8 cellular contexts compared by ENCODE assay signal in the genomic region with DNA sequence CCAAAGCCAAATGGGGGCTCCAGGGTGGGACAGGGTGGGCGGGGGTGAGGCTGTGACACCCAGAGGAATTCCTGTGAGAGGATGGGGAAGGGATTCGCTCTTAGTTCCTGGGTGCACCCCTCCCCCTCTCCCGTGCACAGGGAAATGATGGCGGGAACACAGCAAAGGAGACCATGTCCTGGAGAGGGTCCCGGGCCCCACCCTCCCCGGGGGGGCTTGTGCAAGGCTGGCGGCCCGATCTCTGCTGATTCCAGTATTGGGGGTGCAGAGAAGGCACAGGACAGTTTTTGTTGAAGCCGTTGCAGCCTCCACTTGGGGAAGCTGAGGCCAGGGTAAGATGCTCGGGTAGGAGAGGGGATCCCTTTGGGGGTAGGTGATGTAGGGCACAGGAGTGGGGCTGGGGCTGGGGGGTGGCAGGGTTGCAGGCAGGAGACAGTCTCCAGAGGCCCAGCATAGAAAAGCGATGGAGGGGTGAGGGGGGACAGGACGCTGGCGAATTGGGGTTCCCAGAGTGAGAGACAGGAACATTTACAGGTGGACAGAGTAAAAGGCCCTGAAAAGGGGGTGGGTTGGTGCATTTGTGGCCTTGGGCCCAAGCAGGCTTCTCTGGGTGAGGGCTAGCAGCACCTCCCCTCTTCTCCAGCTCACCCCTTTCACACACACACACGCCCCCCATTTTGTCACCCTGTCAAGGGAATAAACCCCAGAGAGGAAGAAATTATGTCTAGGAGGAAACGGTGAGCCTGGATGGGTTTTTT. TPM values are rescaled to one million over a fixed set of nuclear protein-coding genes. Genes with fewer than 3 reads are reported as not detected.
A peak's percentile ranks its signal among the peaks of the same experiment; 100 is the strongest.
DNase-seq lines count a peak whose midpoint lies in the region; ATAC-seq, FAIRE-seq and TF ChIP-seq lines count a peak whose summit lies in the region.

No MANE protein-coding gene starts in this region.

- peaks cover 0 to 13% of the 10 kb centered on the region in 2 experiments; a peak in 1 of 4 replicates for H3K79me2 ChIP-seq in H1 (ENCODE audit: control insufficient read depth in 1 of 2, insufficient read depth in 2 of 2, low read length in 2 of 2)
- peaks cover 46% of the 10 kb centered on the region for H3K79me2 ChIP-seq in neural cell (replicated peaks; ENCODE audit: insufficient read depth, low read length)

- no peak overlapping the region for H2AK5ac ChIP-seq in H1 (ENCODE audit: low read depth, low read length)

- H3K9me3 ChIP-seq in BLaER1 treated with 17β-estradiol and CSF1 and Interleukin-3, amounts not matched to agents 10 nM and 100 nM (replicated peaks in 1 of 11) = no peaks in the 10 kb centered on the region
- no peaks in the 10 kb centered on the region for H3K9me3 ChIP-seq in NT2/D1 (ENCODE audit: insufficient read depth, low read length)
- H3K9me3 ChIP-seq in H1 (ENCODE audit: insufficient read depth in 2 of 2, low read depth in 1 of 2, low read length in 1 of 2) = no peaks in the 10 kb centered on the region
- H3K9me3 ChIP-seq in neural cell (ENCODE audit: low read length) = no peaks in the 10 kb centered on the region

- H2BK20ac ChIP-seq in H1 (ENCODE audit: low read length) = no peak overlapping the region

- H3K4me2 ChIP-seq in BLaER1 treated with 17β-estradiol and CSF1 and Interleukin-3, amounts not matched to agents 10 nM and 100 nM = peak overlapping the region; percentile 75 to 96 (median 91)
- peak overlapping the region; percentile 81 to 83 for H3K4me2 ChIP-seq in H1 (ENCODE audit: insufficient read depth in 1 of 2, low read depth in 2 of 2, low read length in 2 of 2)
- peak overlapping the region; percentile 65 for H3K4me2 ChIP-seq in neural cell (ENCODE audit: low read length)

- H4K5ac ChIP-seq in H1 (ENCODE audit: insufficient read length, low read depth, low read length) = peak overlapping the region; percentile 0

- DNase-seq in NT2/D1 (ENCODE audit: low read depth, low spot score) (no peak), H1 (ENCODE audit: low read depth in 1 of 2, low spot score in 2 of 2) (no peak), left colon (no peak), putamen (ENCODE audit: low spot score) (no peak)
- no peak for DNase-seq in effector CD8-positive, alpha-beta T cell (lab: John Stamatoyannopoulos, UW)

- TF ChIP-seq RAD21 in H1 (IDR thresholded peaks at IDR 0.05 in 1 of 2, conservative IDR thresholded peaks at IDR 0.05 in 1 of 2; ENCODE audit: low read depth in 2 of 2, low read length in 2 of 2) = no peak
- TF ChIP-seq RAD21 in neural cell (conservative IDR thresholded peaks at IDR 0.05) = no peak

- H3K9ac ChIP-seq in BLaER1 treated with 17β-estradiol and CSF1 and Interleukin-3, amounts not matched to agents 10 nM and 100 nM = peak overlapping the region; percentile 91 to 99 (median 96)
- H3K9ac ChIP-seq in NT2/D1 (ENCODE audit: insufficient read length, low read depth) (peak overlapping the region; percentile 83), H1 (replicated peaks in 1 of 4; ENCODE audit: extremely low read depth in 1 of 4, low read depth in 3 of 4, low read length in 3 of 4) (peak overlapping the region in 2 of 4 experiments; percentile 13 to 77; a peak in 2 of 7 replicates), neural cell (ENCODE audit: low read length) (peak overlapping the region; percentile 92)

- peaks cover 26 to 54% (median 44%) of the 10 kb centered on the region in 10 experiments for H3K4me1 ChIP-seq in BLaER1 treated with 17β-estradiol and CSF1 and Interleukin-3, amounts not matched to agents 10 nM and 100 nM
- H3K4me1 ChIP-seq in NT2/D1 (ENCODE audit: insufficient read depth, insufficient read length) = no peaks in the 10 kb centered on the region
- peaks cover 4 to 9% (median 5%) of the 10 kb centered on the region in 4 experiments for H3K4me1 ChIP-seq in H1 (replicated peaks in 1 of 4; ENCODE audit: control insufficient read depth in 3 of 4, insufficient read depth in 4 of 4, low read length in 3 of 4)

- 63% methylated on average over 13 of the region's 15 CpGs; no CpG with 5 or more reads in 1 of the 2 experiments for WGBS in H1 (ENCODE audit: extremely low coverage in 1 of 2, insufficient coverage in 1 of 2, insufficient read length in 1 of 2, insufficient replicate concordance in 2 of 2, low coverage in 1 of 2, low lambda C conversion rate in 2 of 2, missing lambda C conversion rate in 1 of 2), 2 experiments

- H3K4me3 ChIP-seq in BLaER1 treated with 17β-estradiol and CSF1 and Interleukin-3, amounts not matched to agents 10 nM and 100 nM = peak overlapping the region; percentile 85 to 99 (median 90)
- peak overlapping the region; percentile 93 for H3K4me3 ChIP-seq in NT2/D1 (ENCODE audit: insufficient read length, low read depth)
- peak overlapping the region; percentile 70 to 96 (median 78) for H3K4me3 ChIP-seq in H1 (ENCODE audit: extremely low read depth in 1 of 4, insufficient read depth in 2 of 4, low read depth in 3 of 4, low read length in 4 of 4)
- H3K4me3 ChIP-seq in neural cell (ENCODE audit: low read length) = peak overlapping the region; percentile 96

- H3K23ac ChIP-seq in H1 (ENCODE audit: insufficient read length) = no peak overlapping the region

- H3F3A ChIP-seq in neural cell (ENCODE audit: insufficient read depth, low read length, poor library complexity, severe bottlenecking) = peaks cover 4% of the 10 kb centered on the region

- H4K91ac ChIP-seq in H1 (replicated peaks; ENCODE audit: insufficient read length, low read length) = peak overlapping the region; percentile 63

- intact Hi-C loops in left colon (cut with DNase I, micrococcal nuclease) = no loop called here

- no peak overlapping the region for H2BK15ac ChIP-seq in H1 (ENCODE audit: low read length)

- H3K56ac ChIP-seq in H1 (replicated peaks; ENCODE audit: insufficient read length, low read depth, low read length) = no peak overlapping the region

- FAIRE-seq in H1 (lab: Jason Lieb, UNC) = no peak

- 0 out of 2 replicates have a peak overlapping the region, but pooled peaks have one; percentile 66 for H2BK5ac ChIP-seq in H1 (ENCODE audit: low read depth, low read length)

- H3K36me3 ChIP-seq in BLaER1 treated with 17β-estradiol and CSF1 and Interleukin-3, amounts not matched to agents 10 nM and 100 nM = peaks cover 0 to 30% (median 10%) of the 10 kb centered on the region in 11 experiments; a peak in 12 of 22 replicates
- H3K36me3 ChIP-seq in NT2/D1 (ENCODE audit: insufficient read depth, insufficient read length, low read length) (peaks cover 10% of the 10 kb centered on the region), H1 (ENCODE audit: control insufficient read depth in 2 of 4, insufficient read depth in 4 of 4, low read length in 3 of 4) (peaks cover 2 to 12% (median 9%) of the 10 kb centered on the region in 4 experiments; a peak in 4 of 8 replicates), neural cell (ENCODE audit: insufficient read depth, low read length) (no peaks in the 10 kb centered on the region)

- no peak overlapping the region for H2AFZ ChIP-seq in H1 (ENCODE audit: low read length)
- peak overlapping the region; percentile 69 for H2AFZ ChIP-seq in neural cell (ENCODE audit: low read depth, low read length)

- peaks cover 5% of the 10 kb centered on the region; the same call in 1 of the 2 replicates for H3K23me2 ChIP-seq in H1 (ENCODE audit: low read depth, low read length)

- no peak for TF ChIP-seq POLR2A in H1 (IDR thresholded peaks at IDR 0.05; ENCODE audit: control extremely low read depth in 1 of 2, low read depth in 2 of 2, low read length in 2 of 2)

- no peak for ATAC-seq in HG02852 (IDR thresholded peaks at IDR 0.05; ENCODE audit: unreplicated experiment)
- ATAC-seq in left colon = no peak

- CTCF ChIA-PET in H1 (lab: Charles Lee; ENCODE audit: partially characterized antibody) = interaction anchor here (0.6 to 6.6 kb wide), 23 partner anchors 7 to 347 kb away, joined by 3 to 73 read pairs (median 4); partner anchors contain the start of genes COPG1 and HMCES

- no peaks in the 10 kb centered on the region for H3K9me2 ChIP-seq in neural cell (ENCODE audit: insufficient read depth, low read length)

- no peak overlapping the region for H3K14ac ChIP-seq in H1 (ENCODE audit: insufficient read length)

- POLR2A ChIA-PET in H1 (lab: Charles Lee; ENCODE audit: partially characterized antibody) = interaction anchor here (0.7 to 6.4 kb wide), 46 partner anchors 10 to 346 kb away, joined by 3 to 112 read pairs (median 6); partner anchors contain the start of genes CFAP92, CNBP, COPG1 and EFCAB12

- no peak overlapping the region for H2BK12ac ChIP-seq in H1 (ENCODE audit: low read depth, low read length)

- H3K79me1 ChIP-seq in H1 (ENCODE audit: low read depth, low read length) = peaks cover 3% of the 10 kb centered on the region; the same call in 1 of the 2 replicates

- H4K8ac ChIP-seq in H1 (ENCODE audit: extremely low read depth, insufficient read depth, low read length) = peak overlapping the region; percentile 91

- TF ChIP-seq EP300 in H1 (IDR thresholded peaks at IDR 0.05; ENCODE audit: borderline replicate concordance in 1 of 2, low read depth in 2 of 2, low read length in 2 of 2) (no peak), neural cell (conservative IDR thresholded peaks at IDR 0.05; ENCODE audit: poor library complexity, severe bottlenecking) (no peak)

- H3K4ac ChIP-seq in H1 (replicated peaks; ENCODE audit: insufficient read length, low read depth, low read length) = no peak overlapping the region

- H4K20me1 ChIP-seq in BLaER1 treated with 17β-estradiol and CSF1 and Interleukin-3, amounts not matched to agents 10 nM and 100 nM = peaks cover 9 to 41% (median 26%) of the 10 kb centered on the region in 11 experiments; a peak in 16 of 22 replicates
- peaks cover 0 to 11% of the 10 kb centered on the region in 2 experiments for H4K20me1 ChIP-seq in H1 (replicated peaks in 1 of 2; ENCODE audit: control insufficient read depth in 1 of 2, insufficient read depth in 2 of 2, low read length in 2 of 2)
- no peaks in the 10 kb centered on the region for H4K20me1 ChIP-seq in neural cell (ENCODE audit: insufficient read depth)

- no peak overlapping the region for H2BK120ac ChIP-seq in H1 (replicated peaks; ENCODE audit: low read depth, low read length)

- H3K18ac ChIP-seq in H1 (ENCODE audit: extremely low read depth, low read length) = peak overlapping the region; percentile 83

- no peak for TF ChIP-seq CTCF in H1 (IDR thresholded peaks at IDR 0.05; ENCODE audit: control extremely low read depth in 1 of 3, insufficient read depth in 1 of 3, low read depth in 1 of 3, low read length in 3 of 3)
- no peak for TF ChIP-seq CTCF in neural cell (IDR thresholded peaks at IDR 0.05; ENCODE audit: poor library complexity, severe bottlenecking)

- no peaks in the 10 kb centered on the region for H3K27me3 ChIP-seq in BLaER1 treated with 17β-estradiol and CSF1 and Interleukin-3, amounts not matched to agents 10 nM and 100 nM
- no peaks in the 10 kb centered on the region for H3K27me3 ChIP-seq in NT2/D1 (ENCODE audit: insufficient read depth, insufficient read length)
- H3K27me3 ChIP-seq in H1 (replicated peaks in 1 of 4; ENCODE audit: control insufficient read depth in 3 of 4, extremely low read depth in 1 of 4, insufficient read depth in 3 of 4, low read length in 3 of 4) = no peaks in the 10 kb centered on the region
- no peaks in the 10 kb centered on the region for H3K27me3 ChIP-seq in neural cell (ENCODE audit: insufficient read depth, low read depth, low read length)

- H3K27ac ChIP-seq in BLaER1 treated with 17β-estradiol and CSF1 and Interleukin-3, amounts not matched to agents 10 nM and 100 nM = peak overlapping the region; percentile 92 to 98 (median 94); a peak in 20 of 22 replicates
- H3K27ac ChIP-seq in H1 (ENCODE audit: low read depth, low read length) (no peak overlapping the region), neural cell (ENCODE audit: low read length) (peak overlapping the region; percentile 77)

RNA-seq across cellular contexts. Expression of gene HMCES, which starts 38.5 kb away (rescaled TPM):
- 46.7 and 49.5 TPM in 2 replicates for total RNA-seq in H1 (2021; fragmentation: NEBNext Ultra II Directional; extraction: Animal tissue kit (Norgen Biotek cat#: 25700))
- polyA plus RNA-seq in H1 (2011; rRNA removed) (27.6 and 30.4 TPM in 2 replicates), neural cell (23.0 and 24.9 TPM in 2 replicates)
- 26.4 TPM for polyA plus RNA-seq in H1 (2011; cell fraction: cytosol; rRNA removed)
- polyA plus RNA-seq in H1 (2011; cell fraction: nucleus; rRNA removed) = 17.6 TPM
- 35.2 to 56.7 TPM (median 52.2 TPM) in 4 replicates for polyA plus RNA-seq in H1 (2012, experiment 1 of 2)
- 32.7 TPM for polyA plus RNA-seq in H1 (2012, experiment 2 of 2)
- 22.5 TPM for polyA plus RNA-seq in H1 (2013, experiment 1 of 2)
- polyA plus RNA-seq in H1 (2013, experiment 2 of 2) = 22.2 TPM
- polyA minus RNA-seq in H1 (2011; rRNA and poly(A)+ RNA removed) = 22.2 and 26.2 TPM in 2 replicates
- polyA minus RNA-seq in H1 (2011; cell fraction: cytosol; rRNA and poly(A)+ RNA removed) = 17.0 TPM
- polyA minus RNA-seq in H1 (2011; cell fraction: nucleus; rRNA and poly(A)+ RNA removed) = 9.9 TPM
- polyA minus RNA-seq in neural cell = 24.5 and 28.0 TPM in 2 replicates
- total RNA-seq in left colon = 10 to 100 TPM; 42.3 to 44.2 TPM
